In genomic region chr4:39689970-39690369, GRCh38 we compare ENCODE assay signal across 22 cellular contexts. TPM values are rescaled to one million over a fixed set of nuclear protein-coding genes. Genes with fewer than 3 reads are reported as not detected.
DNase-seq lines count a peak whose midpoint lies in the region; ATAC-seq, FAIRE-seq and TF ChIP-seq lines count a peak whose summit lies in the region.
"Had no signal": no experiment of that assay in that cellular context is flagged by ENCODE, and none has a peak within 500 bp of the region (broad histone marks: within the 10 kb centered on the region; RNA-seq: fewer than 3 reads in every experiment).

No MANE protein-coding gene starts in this region.

- no peak overlapping the region for H3K27ac ChIP-seq in kidney (ENCODE audit: low read depth in 2 of 2, low read length in 2 of 2)
- H3K27ac ChIP-seq in naive thymus-derived CD4-positive, alpha-beta T cell (ENCODE audit: low read depth, low read length): no peak overlapping the region
- H3K27ac ChIP-seq: BLaER1, C4-2B, GM23248 had no signal

- H3K27me3 ChIP-seq in naive thymus-derived CD4-positive, alpha-beta T cell (ENCODE audit: control insufficient read depth in 2 of 2, insufficient read depth in 2 of 2, low read length in 2 of 2): no peaks in the 10 kb centered on the region
- H3K27me3 ChIP-seq: BLaER1 had no signal

- no peak overlapping the region for H3K27ac Mint-ChIP-seq in naive thymus-derived CD4-positive, alpha-beta T cell
- H3K27ac Mint-ChIP-seq: B cell; CD4-positive, CD25-positive, alpha-beta regulatory T cell; CD8-positive, alpha-beta T cell had no signal

- H3K9ac ChIP-seq in kidney (ENCODE audit: low read length in 2 of 2): no peak overlapping the region
- H3K9ac ChIP-seq: BLaER1, GM23248 had no signal

- H3K4me3 ChIP-seq in kidney (ENCODE audit: low read length in 2 of 2): no peak overlapping the region
- no peak overlapping the region for H3K4me3 ChIP-seq in naive thymus-derived CD4-positive, alpha-beta T cell (ENCODE audit: low read length)
- H3K4me3 ChIP-seq: BLaER1, GM12878, GM23248 had no signal

- intact Hi-C loops in kidney (cut with DNase I): no loop called here
- intact Hi-C loops in naive thymus-derived CD4-positive, alpha-beta T cell (cut with micrococcal nuclease): loop anchor here (10.0 kb wide), 2 partner anchors 185 to 1155 kb away; no protein-coding TSS in a partner anchor

- H3K36me3 ChIP-seq in kidney (ENCODE audit: control insufficient read depth in 1 of 2, insufficient read depth in 2 of 2, low read length in 2 of 2): no peaks in the 10 kb centered on the region
- no peaks in the 10 kb centered on the region for H3K36me3 ChIP-seq in naive thymus-derived CD4-positive, alpha-beta T cell (ENCODE audit: control insufficient read depth in 2 of 3, insufficient read depth in 3 of 3, low read length in 3 of 3)
- H3K36me3 ChIP-seq: BLaER1 had no signal

- H3K4me3 Mint-ChIP-seq in naive thymus-derived CD4-positive, alpha-beta T cell: no peak overlapping the region
- H3K4me3 Mint-ChIP-seq: B cell; CD8-positive, alpha-beta T cell had no signal

- no peak for DNase-seq in RCC 7860 (ENCODE audit: low spot score)
- no peak for DNase-seq in kidney
- no peak for DNase-seq in activated CD4-positive, alpha-beta T cell treated with anti-CD3 and anti-CD28 coated beads, Interleukin-2, amount 50 U/mL, for 48 hours
- no peak for DNase-seq in activated CD4-positive, alpha-beta T cell treated with anti-CD3 and anti-CD28 coated beads for 48 hours
- DNase-seq in naive thymus-derived CD4-positive, alpha-beta T cell: no peak
- DNase-seq: Caco-2; CD4-positive, CD25-positive, alpha-beta regulatory T cell; CD8-positive, alpha-beta T cell; DMS153; DND-41; GDM1; GM23248; H7; HCEC 1CT had no signal

- ATAC-seq in GM19467 (IDR thresholded peaks at IDR 0.05; ENCODE audit: unreplicated experiment): no peak
- no peak for ATAC-seq in naive thymus-derived CD4-positive, alpha-beta T cell
- ATAC-seq: CD8-positive, alpha-beta T cell; GM12878 had no signal

- H3K4me1 Mint-ChIP-seq in naive thymus-derived CD4-positive, alpha-beta T cell: peaks cover 0 to 9% (median 0%) of the 10 kb centered on the region in 7 donors

- H3K9me3 Mint-ChIP-seq in naive thymus-derived CD4-positive, alpha-beta T cell: no peaks in the 10 kb centered on the region
- H3K9me3 Mint-ChIP-seq: CD8-positive, alpha-beta T cell had no signal

- no peaks in the 10 kb centered on the region for H3K4me1 ChIP-seq in kidney (ENCODE audit: control insufficient read depth in 1 of 2, insufficient read depth in 1 of 2, low read depth in 1 of 2, low read length in 2 of 2)
- H3K4me1 ChIP-seq in naive thymus-derived CD4-positive, alpha-beta T cell (ENCODE audit: control insufficient read depth in 2 of 2, insufficient read depth in 2 of 2, low read length in 2 of 2): no peaks in the 10 kb centered on the region
- H3K4me1 ChIP-seq: BLaER1, Caco-2 had no signal

- H3K9me3 ChIP-seq in kidney (ENCODE audit: control insufficient read depth in 1 of 2, low read length in 2 of 2): no peaks in the 10 kb centered on the region
- no peaks in the 10 kb centered on the region for H3K9me3 ChIP-seq in naive thymus-derived CD4-positive, alpha-beta T cell (ENCODE audit: control insufficient read depth in 2 of 3, low read length in 3 of 3)
- H3K9me3 ChIP-seq: BLaER1, Caco-2 had no signal

- TF ChIP-seq CTCF in kidney (IDR thresholded peaks at IDR 0.05; ENCODE audit: borderline replicate concordance, extremely low read depth, insufficient read depth): no peak

- CTCF ChIA-PET in naive thymus-derived CD4-positive, alpha-beta T cell (lab: Charles Lee): no interaction called here

- H3K27me3 Mint-ChIP-seq in naive thymus-derived CD4-positive, alpha-beta T cell: no peaks in the 10 kb centered on the region
- H3K27me3 Mint-ChIP-seq: B cell had no signal

- no peaks in the 10 kb centered on the region for H3K36me3 Mint-ChIP-seq in naive thymus-derived CD4-positive, alpha-beta T cell
- H3K36me3 Mint-ChIP-seq: CD4-positive, CD25-positive, alpha-beta regulatory T cell; CD8-positive, alpha-beta T cell had no signal

- FAIRE-seq in RCC 7860 (lab: Jason Lieb, UNC) (peak; percentile 65), colon (lab: Jason Lieb, UNC) (peak; percentile 96), kidney (lab: Jason Lieb, UNC) (peak; percentile 96)
- FAIRE-seq: GM12878, GM19239, H1 had no signal

- POLR2A ChIA-PET in naive thymus-derived CD4-positive, alpha-beta T cell (lab: Charles Lee): interaction anchor here (0.6 kb wide), 1 partner anchor 11 kb away, joined by 3 read pairs; no protein-coding TSS in a partner anchor

RNA-seq across cellular contexts. Expression of gene UBE2K, which starts 8.0 kb away (rescaled TPM):
- 56.7 TPM for total RNA-seq in kidney
- 59.6 TPM for polyA plus RNA-seq in kidney (ENCODE audit: insufficient read depth, low read depth, low replicate concordance)
- total RNA-seq in naive thymus-derived CD4-positive, alpha-beta T cell: 10 to 100 TPM; 31.1 to 85.0 (median 43.7) TPM
- polyA plus RNA-seq in naive thymus-derived CD4-positive, alpha-beta T cell: 10 to 100 TPM; 47.4 to 49.3 TPM

RNA-seq across cellular contexts. Expression of gene SMIM14, which starts 51.3 kb away (rescaled TPM):
- total RNA-seq in kidney: 64.2 TPM
- 26.3 TPM for polyA plus RNA-seq in kidney (ENCODE audit: insufficient read depth, low read depth, low replicate concordance)
- 10 to 100 TPM in 3 of 5 experiments, 1 to 10 TPM in 2; 4.6 to 15.1 (median 12.9) TPM for total RNA-seq in naive thymus-derived CD4-positive, alpha-beta T cell
- 10 to 100 TPM; 26.7 to 28.5 TPM for polyA plus RNA-seq in naive thymus-derived CD4-positive, alpha-beta T cell
